8 cellular contexts compared by ENCODE assay signal in the genomic region with DNA sequence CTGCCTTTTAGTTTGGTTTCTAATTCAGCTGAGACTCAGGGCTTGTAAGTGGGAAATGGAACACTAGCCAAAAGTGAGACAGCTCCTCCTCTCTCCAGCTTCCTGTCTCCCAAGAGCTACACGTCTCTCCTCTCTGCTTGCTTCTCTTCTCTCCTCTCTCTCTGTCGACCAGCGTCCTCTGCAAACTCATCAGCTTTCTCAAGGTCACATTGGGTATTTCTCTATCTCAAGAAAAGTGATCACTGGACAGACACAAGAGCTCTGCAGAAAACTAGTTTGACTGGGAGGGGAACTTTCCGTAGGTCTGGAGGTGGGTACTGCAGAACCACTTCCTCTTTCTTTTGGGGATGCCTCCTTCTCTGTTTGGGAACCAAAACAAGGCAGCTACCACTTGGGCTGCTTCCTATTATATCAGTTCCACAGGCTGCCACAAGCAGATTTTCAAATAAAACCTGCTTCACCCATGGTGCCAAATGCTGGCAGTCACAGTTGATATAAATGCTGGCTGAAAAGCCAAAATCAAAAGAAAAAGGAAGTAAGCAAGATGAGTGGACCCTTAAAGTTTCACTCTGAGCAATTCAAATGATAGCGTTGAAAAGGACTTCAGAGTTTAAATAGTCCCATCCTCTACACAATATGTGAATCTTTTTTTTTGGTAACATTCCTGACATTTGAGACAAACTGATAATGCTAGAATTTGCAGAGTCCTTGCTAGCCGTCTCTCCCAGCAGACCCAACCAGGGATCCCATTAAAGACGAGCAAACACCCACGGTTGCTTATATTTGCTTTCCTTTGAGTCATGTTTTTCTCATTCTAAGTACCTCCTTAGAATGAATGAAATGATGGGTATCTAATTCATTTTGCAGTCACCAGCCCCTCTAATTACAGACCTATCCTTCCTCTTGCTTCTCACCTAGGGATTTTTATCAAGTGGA. TPM values are rescaled to one million over a fixed set of nuclear protein-coding genes. Genes with fewer than 3 reads are reported as not detected.
DNase-seq lines count a peak whose midpoint lies in the region; ATAC-seq and TF ChIP-seq lines count a peak whose summit lies in the region.

No MANE protein-coding gene starts in this region.

- H3K36me3 ChIP-seq in heart left ventricle (no peaks in the 10 kb centered on the region), transverse colon (no peaks in the 10 kb centered on the region)

- in situ Hi-C loops in transverse colon (cut with MboI; ENCODE audit: low pct_ligation_motif_present in 1 of 4, low pct_unique_long_range_greater_than_20kb in 1 of 4, low sequenced_read_pairs in 3 of 4), result no loop called here

- no peaks in the 10 kb centered on the region for H3K9me3 Mint-ChIP-seq in T-helper 1 cell treated with Interleukin-12 subunit alpha and Interleukin-12 subunit beta and Interleukin-4 antibody, amounts not matched to agents 30 μg/mL and 1 μg/mL, for 36 hours

- peak overlapping the region; percentile 67 for H3K27ac Mint-ChIP-seq in T-helper 1 cell treated with Interleukin-12 subunit alpha and Interleukin-12 subunit beta and Interleukin-4 antibody, amounts not matched to agents 30 μg/mL and 1 μg/mL, for 36 hours

- H3K9me3 ChIP-seq in heart left ventricle, result no peaks in the 10 kb centered on the region
- no peaks in the 10 kb centered on the region for H3K9me3 ChIP-seq in transverse colon

- H3K27me3 ChIP-seq in heart left ventricle (no peaks in the 10 kb centered on the region), transverse colon (no peaks in the 10 kb centered on the region)

- ATAC-seq in GM18909 (IDR thresholded peaks at IDR 0.05; ENCODE audit: poor library complexity, unreplicated experiment) (peak; percentile 97), HG03097 (IDR thresholded peaks at IDR 0.05; ENCODE audit: low FRiP score, unreplicated experiment) (peak; percentile 84), heart left ventricle (peak; percentile 46 to 86 (median 77))

- no peaks in the 10 kb centered on the region for H3K27me3 Mint-ChIP-seq in T-helper 1 cell treated with Interleukin-12 subunit alpha and Interleukin-12 subunit beta and Interleukin-4 antibody, amounts not matched to agents 30 μg/mL and 1 μg/mL, for 36 hours (ENCODE audit: low read depth)

- peaks cover 0 to 34% (median 17%) of the 10 kb centered on the region in 12 donors for H3K4me1 ChIP-seq in heart left ventricle
- peaks cover 0 to 12% (median 0%) of the 10 kb centered on the region in 4 donors for H3K4me1 ChIP-seq in transverse colon

- peak overlapping the region; percentile 55 to 86 (median 75) for H3K27ac ChIP-seq in heart left ventricle
- peak overlapping the region; percentile 26 to 44 (median 35) for H3K27ac ChIP-seq in transverse colon

- no peak for TF ChIP-seq CTCF in heart left ventricle (IDR thresholded peaks at IDR 0.05)
- no peak for TF ChIP-seq CTCF in transverse colon (IDR thresholded peaks at IDR 0.05)

- no peaks in the 10 kb centered on the region for H3K36me3 Mint-ChIP-seq in T-helper 1 cell treated with Interleukin-12 subunit alpha and Interleukin-12 subunit beta and Interleukin-4 antibody, amounts not matched to agents 30 μg/mL and 1 μg/mL, for 36 hours (ENCODE audit: low read depth)

- no peak for TF ChIP-seq POLR2A in heart left ventricle (IDR thresholded peaks at IDR 0.05)
- TF ChIP-seq POLR2A in transverse colon (IDR thresholded peaks at IDR 0.05), result no peak

- H3K4me3 Mint-ChIP-seq in T-helper 1 cell treated with Interleukin-12 subunit alpha and Interleukin-12 subunit beta and Interleukin-4 antibody, amounts not matched to agents 30 μg/mL and 1 μg/mL, for 36 hours, result peak overlapping the region; percentile 58

- peak; percentile 89 for DNase-seq in CD1c-positive myeloid dendritic cell (ENCODE audit: extremely low spot score)
- DNase-seq in heart left ventricle, result peak in 2 of 5 donors; percentile 24 to 40
- no peak for DNase-seq in transverse colon
- DNase-seq in HT-29 (ENCODE audit: low spot score), result no peak
- DNase-seq in NCI-H146 treated with DMSO at 0.1 percent for 48 hours (lab: John Stamatoyannopoulos, UW; ENCODE audit: unreplicated experiment), result no peak

- intact Hi-C loops in heart left ventricle (cut with DNase I), result loop anchor here in 4 of 10 donors (10.0 kb wide), 2 partner anchors 63 to 73 kb away; partner anchors contain the start of gene CMTM6 (in 3 of the 4)
- intact Hi-C loops in transverse colon (cut with DNase I; ENCODE audit: low total_unique reads), result no loop called here

- peak overlapping the region in 9 of 12 donors; percentile 3 to 49 (median 27) for H3K4me3 ChIP-seq in heart left ventricle
- H3K4me3 ChIP-seq in transverse colon, result no peak overlapping the region

- peaks cover 10% of the 10 kb centered on the region for H3K4me1 Mint-ChIP-seq in T-helper 1 cell treated with Interleukin-12 subunit alpha and Interleukin-12 subunit beta and Interleukin-4 antibody, amounts not matched to agents 30 μg/mL and 1 μg/mL, for 36 hours (ENCODE audit: low read depth)

- TF ChIP-seq EP300 in transverse colon (IDR thresholded peaks at IDR 0.05; ENCODE audit: low read depth), result no peak

- WGBS in heart left ventricle, 4 donors, result 19 to 26% (median 21%) methylated on average over 8 of the region's 8 CpGs
- WGBS in transverse colon (ENCODE audit: low coverage in 1 of 2), 2 donors, result 48 to 52% methylated on average over 6 to 8 of the region's 8 CpGs

RNA-seq across cellular contexts. Expression of gene DYNC1LI1, which starts 7.2 kb away (rescaled TPM):
- total RNA-seq in heart left ventricle, result 10 to 100 TPM; 40.8 to 65.0 (median 55.9) TPM
- 10 to 100 TPM; 28.8 to 64.3 TPM for polyA plus RNA-seq in heart left ventricle
- total RNA-seq in transverse colon, result 10 to 100 TPM in 2 of 4 donors, 1 to 10 TPM in 2; 2.4 to 25.9 (median 12.1) TPM
- 11.2 and 14.6 TPM in 2 replicates for total RNA-seq in HT-29 (2014; rRNA removed; shearing (Covaris generic))

Comparison
In these comparisons a context has a peak if more than half of its experiments do, and no peak if none do; other contexts are left out.
1. H3K4me3 ChIP-seq: peak in heart left ventricle (9 of 12); none in transverse colon (0 of 4).
2. Peak in every context shown above with its lines, with median percentiles within 50 percentile points of each other: ATAC-seq.